8 cellular contexts compared by ENCODE assay signal in genomic region chr17:75633484-75634375, GRCh38. TPM values are rescaled to one million over a fixed set of nuclear protein-coding genes. Genes with fewer than 3 reads are reported as not detected.
DNase-seq lines count a peak whose midpoint lies in the region; ATAC-seq and TF ChIP-seq lines count a peak whose summit lies in the region.

No MANE protein-coding gene starts in this region.

- H3K4me1 Mint-ChIP-seq in activated B cell treated with CpG ODN at 0.5 μM for 24 hours: peaks cover 13% of the 10 kb centered on the region
- peaks cover 14% of the 10 kb centered on the region for H3K4me1 Mint-ChIP-seq in dendritic cell treated with granulocyte-macrophage colony-stimulating factor and Interleukin-4, amounts not matched to agents 40 ng/mL and 50 ng/mL, for 4 days (ENCODE audit: low read depth)

- POLR2A ChIA-PET in activated B cell treated with CpG ODN at 0.5 μM for 24 hours (lab: Charles Lee): interaction anchor here (0.6 to 2.9 kb wide), 11 partner anchors 12 to 825 kb away, joined by 3 to 26 read pairs (median 5); partner anchors contain the start of genes GALK1, RECQL5 and SAP30BP

- H3K4me3 Mint-ChIP-seq in activated B cell treated with CpG ODN at 0.5 μM for 24 hours: no peak overlapping the region
- no peak overlapping the region for H3K4me3 Mint-ChIP-seq in dendritic cell treated with granulocyte-macrophage colony-stimulating factor and Interleukin-4, amounts not matched to agents 40 ng/mL and 50 ng/mL, for 4 days

- peaks cover 10% of the 10 kb centered on the region for H3K36me3 Mint-ChIP-seq in activated B cell treated with CpG ODN at 0.5 μM for 24 hours (ENCODE audit: low read depth)
- H3K36me3 Mint-ChIP-seq in dendritic cell treated with granulocyte-macrophage colony-stimulating factor and Interleukin-4, amounts not matched to agents 40 ng/mL and 50 ng/mL, for 4 days (ENCODE audit: low read depth): peaks cover 52% of the 10 kb centered on the region

- H3K27ac ChIP-seq in layer of hippocampus (ENCODE audit: low read depth, low read length): peak overlapping the region; percentile 96

- no peaks in the 10 kb centered on the region for H3K9me3 Mint-ChIP-seq in activated B cell treated with CpG ODN at 0.5 μM for 24 hours
- H3K9me3 Mint-ChIP-seq in dendritic cell treated with granulocyte-macrophage colony-stimulating factor and Interleukin-4, amounts not matched to agents 40 ng/mL and 50 ng/mL, for 4 days: no peaks in the 10 kb centered on the region

- ATAC-seq in activated B cell treated with CpG ODN at 0.5 μM for 24 hours (ENCODE audit: low read depth) (peak; percentile 33), HG03439 (IDR thresholded peaks at IDR 0.05; ENCODE audit: unreplicated experiment) (no peak)

- H3K27me3 Mint-ChIP-seq in activated B cell treated with CpG ODN at 0.5 μM for 24 hours: no peaks in the 10 kb centered on the region
- peaks cover 5% of the 10 kb centered on the region for H3K27me3 Mint-ChIP-seq in dendritic cell treated with granulocyte-macrophage colony-stimulating factor and Interleukin-4, amounts not matched to agents 40 ng/mL and 50 ng/mL, for 4 days

- no peak overlapping the region for H3K27ac Mint-ChIP-seq in activated B cell treated with CpG ODN at 0.5 μM for 24 hours
- peak overlapping the region; percentile 7 for H3K27ac Mint-ChIP-seq in dendritic cell treated with granulocyte-macrophage colony-stimulating factor and Interleukin-4, amounts not matched to agents 40 ng/mL and 50 ng/mL, for 4 days

- DNase-seq in 8988T: peak; percentile 90
- peak; percentile 74 for DNase-seq in GM19240 (ENCODE audit: insufficient read length, low spot score)
- DNase-seq in NCI-H2171 treated with DMSO at 0.1 percent for 48 hours (lab: John Stamatoyannopoulos, UW): peak; percentile 96
- peak; percentile 46 for DNase-seq in activated B cell treated with CpG ODN at 0.5 μM for 24 hours
- peak; percentile 31 to 46 for DNase-seq in stimulated activated CD4-positive, alpha-beta T cell treated with anti-CD3 and anti-CD28 coated beads, Interleukin-1b, Interleukin-23, amount 100 ng/mL, for 4 hours (ENCODE audit: low read depth in 2 of 2)

- H3K27me3 ChIP-seq in layer of hippocampus (ENCODE audit: control insufficient read depth, insufficient read depth, low read length): no peaks in the 10 kb centered on the region

- intact Hi-C loops in activated B cell treated with CpG ODN at 0.5 μM for 24 hours (cut with micrococcal nuclease): loop anchor here (1.0 to 5.0 kb wide), 5 partner anchors 20 to 207 kb away; no protein-coding TSS in a partner anchor
- intact Hi-C loops in dendritic cell treated with granulocyte-macrophage colony-stimulating factor and Interleukin-4, amounts not matched to agents 40 ng/mL and 50 ng/mL, for 4 days (cut with micrococcal nuclease): loop anchor here (1.0 kb wide), 1 partner anchor 114 kb away; no protein-coding TSS in a partner anchor

- no peak for TF ChIP-seq CTCF in activated B cell treated with CpG ODN at 0.5 μM for 24 hours (IDR thresholded peaks at IDR 0.05)

- CTCF ChIA-PET in activated B cell treated with CpG ODN at 0.5 μM for 24 hours (lab: Charles Lee): interaction anchor here (0.6 to 11.7 kb wide), 40 partner anchors 8 to 273 kb away, joined by 3 to 346 read pairs (median 6); partner anchors contain the start of genes TRIM65, TSEN54 and WBP2

RNA-seq across cellular contexts. Expression of gene SMIM5, which starts 0.5 kb away (rescaled TPM):
- 1.1 and 1.7 TPM in 2 replicates for total RNA-seq in activated B cell treated with CpG ODN at 0.5 μM for 24 hours

RNA-seq across cellular contexts. Expression of gene RECQL5, which starts 33.2 kb away (rescaled TPM):
- total RNA-seq in activated B cell treated with CpG ODN at 0.5 μM for 24 hours: 55.9 and 65.4 TPM in 2 replicates

RNA-seq across cellular contexts. Expression of gene SAP30BP, which starts 33.4 kb away (rescaled TPM):
- 177 and 184 TPM in 2 replicates for total RNA-seq in activated B cell treated with CpG ODN at 0.5 μM for 24 hours

RNA-seq across cellular contexts. Expression of gene MYO15B, which starts 46.1 kb away (rescaled TPM):
- 207 and 264 TPM in 2 replicates for total RNA-seq in activated B cell treated with CpG ODN at 0.5 μM for 24 hours

Comparison
In these comparisons a context has a peak if more than half of its experiments do, and no peak if none do; other contexts are left out.
1. DNase-seq: peak in every context shown above with its lines; median percentile 96 in NCI-H2171 treated with DMSO at 0.1 percent for 48 hours; 90 in 8988T; 74 in GM19240; 46 in activated B cell treated with CpG ODN at 0.5 μM for 24 hours; 38 in stimulated activated CD4-positive, alpha-beta T cell treated with anti-CD3 and anti-CD28 coated beads, Interleukin-1b, Interleukin-23, amount 100 ng/mL, for 4 hours.